8 cellular contexts compared by ENCODE assay signal in genomic region chr4:8440491-8441311, GRCh38. TPM values are rescaled to one million over a fixed set of nuclear protein-coding genes. Genes with fewer than 3 reads are reported as not detected.
A peak's percentile ranks its signal among the peaks of the same experiment; 100 is the strongest.
DNase-seq lines count a peak whose midpoint lies in the region; ATAC-seq and TF ChIP-seq lines count a peak whose summit lies in the region.

Gene ACOX3 (minus strand): TSS chr4:8440723. CDS start chr4:8416521, 24,202 bp downstream.
Gene TRMT44 (plus strand): TSS chr4:8440777. CDS start chr4:8440823, 46 bp downstream.

- 0% methylated on average over 6 to 16 of the region's 60 CpGs for WGBS in gastroesophageal sphincter (ENCODE audit: low coverage in 1 of 2), 2 donors

- DNase-seq in GM04504 (ENCODE audit: low read depth) (peak; percentile 81), HEK293T (ENCODE audit: extremely low spot score) (peak; percentile 95), NAMALWA (ENCODE audit: low spot score) (peak; percentile 92), non-pigmented ciliary epithelial cell (ENCODE audit: low read depth) (peak; percentile 67), substantia nigra (lab: John Stamatoyannopoulos, UW) (peak in 48 of 49 donors; percentile 39 to 96 (median 85))
- DNase-seq in activated naive CD4-positive, alpha-beta T cell treated with anti-CD3 and anti-CD28 coated beads, Interleukin-2, amount 50 U/mL, for 16 hours, result peak; percentile 92

- no peaks in the 10 kb centered on the region for H3K27me3 ChIP-seq in gastroesophageal sphincter

- TF ChIP-seq EP300 in gastroesophageal sphincter (IDR thresholded peaks at IDR 0.05), result no peak

- TF ChIP-seq POLR2A in gastroesophageal sphincter (IDR thresholded peaks at IDR 0.05), result peak; percentile 40 to 57

- peaks cover 0 to 5% of the 10 kb centered on the region in 2 donors for H3K36me3 ChIP-seq in gastroesophageal sphincter

- peaks cover 9 to 72% (median 20%) of the 10 kb centered on the region in 3 donors for H3K4me1 ChIP-seq in gastroesophageal sphincter

- peak in 2 of 4 experiments; percentile 12 to 28 for TF ChIP-seq CTCF in gastroesophageal sphincter (IDR thresholded peaks at IDR 0.05)

- ATAC-seq in SK-N-SH treated with all-trans-retinoic acid at 6 μM for 48 hours, result peak; percentile 95
- peak; percentile 95 for ATAC-seq in gastroesophageal sphincter

- CTCF ChIA-PET in HEK293T (lab: Yijun Ruan, JAX), result interaction anchor here (1.8 kb wide), 1 partner anchor 12 kb away, joined by 8 read pairs; no protein-coding TSS in a partner anchor

- peak within 1 kb of the TSS; percentile 62 to 89 for H3K4me3 ChIP-seq in gastroesophageal sphincter

- peak within 1 kb of the TSS; percentile 87 to 97 (median 95) for H3K27ac ChIP-seq in gastroesophageal sphincter
- H3K27ac ChIP-seq in substantia nigra (ENCODE audit: low read depth, low read length, poor library complexity, severe bottlenecking), result peak within 1 kb of the TSS; percentile 82

- no peaks in the 10 kb centered on the region for H3K9me3 ChIP-seq in gastroesophageal sphincter

- POLR2A ChIA-PET in HEK293T (lab: Yijun Ruan, JAX), result interaction anchor here (1.2 to 2.8 kb wide), 6 partner anchors 11 to 60 kb away, joined by 3 to 10 read pairs (median 5); no protein-coding TSS in a partner anchor

TF ChIP-seq in HEK293T, 16 proteins besides CTCF, POLR2A, EP300 and RAD21:
- TF ChIP-seq LEF1 (IDR thresholded peaks at IDR 0.05; ENCODE audit: borderline replicate concordance) (peak; percentile 52; the same call in 1 of the 2 replicates), BHLHE40 (IDR thresholded peaks at IDR 0.05; ENCODE audit: borderline replicate concordance) (no peak), FOXK2 (IDR thresholded peaks at IDR 0.05) (no peak), CTBP1 (IDR thresholded peaks at IDR 0.05; ENCODE audit: borderline replicate concordance) (no peak), NFRKB (IDR thresholded peaks at IDR 0.05) (peak; percentile 34; the same call in 1 of the 2 replicates), FOXM1 (IDR thresholded peaks at IDR 0.05; ENCODE audit: borderline replicate concordance) (no peak), ELF4 (IDR thresholded peaks at IDR 0.05) (peak; percentile 90)
TF ChIP-seq in HEK293T: peak in this region for 3.

TF ChIP-seq in SK-N-SH treated with all-trans-retinoic acid at 6 μM for 48 hours, 23 proteins besides CTCF, POLR2A, EP300 and RAD21:
- TF ChIP-seq ARNTL (CRISPR knock-in tag; IDR thresholded peaks at IDR 0.05; ENCODE audit: borderline replicate concordance, low read depth), result no peak
- TF ChIP-seq SNAI2 (CRISPR knock-in tag; IDR thresholded peaks at IDR 0.05), result peak; percentile 97

RNA-seq across cellular contexts. Expression of gene ACOX3, which starts in this region (rescaled TPM):
- total RNA-seq in gastroesophageal sphincter, result 10 to 100 TPM; 21.5 to 79.5 (median 37.1) TPM

RNA-seq across cellular contexts. Expression of gene TRMT44, which starts in this region (rescaled TPM):
- 10 to 100 TPM; 12.0 to 27.9 (median 20.9) TPM for total RNA-seq in gastroesophageal sphincter

Comparison
In these comparisons a context has a peak if more than half of its experiments do, and no peak if none do; other contexts are left out.
1. Peak in every context shown above with its lines: DNase-seq, ATAC-seq, H3K4me3 ChIP-seq and H3K27ac ChIP-seq.